In the genomic region with DNA sequence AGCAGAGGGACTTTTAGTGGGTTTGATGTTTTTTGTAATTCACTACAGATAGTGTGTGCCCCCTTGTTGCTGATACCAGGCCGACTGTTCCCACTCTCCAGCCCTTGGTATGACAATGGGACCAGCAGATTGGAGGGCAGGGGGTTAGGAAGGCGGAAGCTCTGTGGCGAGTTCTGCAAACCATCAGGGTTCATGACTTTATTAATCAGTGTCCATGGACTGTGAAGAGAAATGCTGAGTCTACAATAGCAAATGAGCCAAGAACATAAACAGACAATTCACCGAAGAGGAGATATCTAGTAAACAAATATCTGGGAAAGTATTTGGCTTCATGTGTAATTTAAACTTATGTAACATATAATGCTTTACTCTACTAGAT, we compare ENCODE assay signal across 11 cellular contexts.
DNase-seq lines count a peak whose midpoint lies in the region; ATAC-seq lines count a peak whose summit lies in the region.
"Had no signal": no experiment of that assay in that cellular context is flagged by ENCODE, and none has a peak within 500 bp of the region (broad histone marks: within the 10 kb centered on the region; RNA-seq: fewer than 3 reads in every experiment).

No MANE protein-coding gene starts in this region.

- no peak overlapping the region for H3K4me3 ChIP-seq in stomach smooth muscle (ENCODE audit: low read length in 2 of 2)
- H3K4me3 ChIP-seq: ovary had no signal

- ATAC-seq in activated T-cell treated with anti-CD3 and anti-CD28 coated beads, Interleukin-2, amount 50 U/mL, for 4 hours, result no peak
- ATAC-seq in activated naive CD8-positive, alpha-beta T cell treated with anti-CD3 and anti-CD28 coated beads, Interleukin-2, amount 50 U/mL, for 24 hours, result no peak
- ATAC-seq in memory B cell (ENCODE audit: low read depth) (no peak), GM19452 (IDR thresholded peaks at IDR 0.05; ENCODE audit: unreplicated experiment) (no peak)

- no peak for DNase-seq in activated T-cell treated with anti-CD3 and anti-CD28 coated beads, Interleukin-2, amount 50 U/mL, for 4 hours
- no peak for DNase-seq in activated T-cell treated with anti-CD3 and anti-CD28 coated beads, Interleukin-2, amount 50 U/mL, for 1 hour
- DNase-seq in activated naive CD8-positive, alpha-beta T cell treated with anti-CD3 and anti-CD28 coated beads, Interleukin-2, amount 50 U/mL, for 24 hours, result no peak
- DNase-seq in memory B cell (ENCODE audit: low spot score in 2 of 2), result no peak
- DNase-seq in caudate nucleus (lab: John Stamatoyannopoulos, UW), result no peak
- no peak for DNase-seq in HK-2 (ENCODE audit: unreplicated experiment)
- DNase-seq: NCI-H1436, ovary had no signal

- no peaks in the 10 kb centered on the region for H3K27me3 ChIP-seq in stomach smooth muscle (ENCODE audit: control insufficient read depth in 1 of 2, insufficient read depth in 2 of 2, low read length in 2 of 2)
- H3K27me3 ChIP-seq: ovary had no signal

- H3K36me3 ChIP-seq in stomach smooth muscle (ENCODE audit: control insufficient read depth in 2 of 2, insufficient read depth in 2 of 2, low read length in 2 of 2), result peaks cover 11 to 24% of the 10 kb centered on the region in 2 donors
- H3K36me3 ChIP-seq: ovary had no signal

- no peaks in the 10 kb centered on the region for H3K9me3 Mint-ChIP-seq in activated T-cell treated with anti-CD3 and anti-CD28 coated beads, Interleukin-2, amount 50 U/mL, for 4 hours
- H3K9me3 Mint-ChIP-seq in activated naive CD8-positive, alpha-beta T cell treated with anti-CD3 and anti-CD28 coated beads, Interleukin-2, amount 50 U/mL, for 24 hours, result no peaks in the 10 kb centered on the region
- H3K9me3 Mint-ChIP-seq in memory B cell, result no peaks in the 10 kb centered on the region

- H3K27me3 Mint-ChIP-seq in activated T-cell treated with anti-CD3 and anti-CD28 coated beads, Interleukin-2, amount 50 U/mL, for 4 hours (ENCODE audit: low read depth), result no peaks in the 10 kb centered on the region
- peaks cover 1% of the 10 kb centered on the region for H3K27me3 Mint-ChIP-seq in activated naive CD8-positive, alpha-beta T cell treated with anti-CD3 and anti-CD28 coated beads, Interleukin-2, amount 50 U/mL, for 24 hours
- no peaks in the 10 kb centered on the region for H3K27me3 Mint-ChIP-seq in memory B cell

- peak overlapping the region; percentile 50 for H3K27ac ChIP-seq in stomach smooth muscle (ENCODE audit: low read length)
- H3K27ac ChIP-seq in caudate nucleus (ENCODE audit: low read depth, low read length), result no peak overlapping the region
- H3K27ac ChIP-seq: HL-60, ovary had no signal

- H3K4me1 Mint-ChIP-seq in activated T-cell treated with anti-CD3 and anti-CD28 coated beads, Interleukin-2, amount 50 U/mL, for 4 hours (ENCODE audit: low read depth), result peaks cover 69% of the 10 kb centered on the region
- peaks cover 60% of the 10 kb centered on the region for H3K4me1 Mint-ChIP-seq in activated naive CD8-positive, alpha-beta T cell treated with anti-CD3 and anti-CD28 coated beads, Interleukin-2, amount 50 U/mL, for 24 hours
- peaks cover 22% of the 10 kb centered on the region for H3K4me1 Mint-ChIP-seq in memory B cell

- peaks cover 38% of the 10 kb centered on the region for H3K4me1 ChIP-seq in stomach smooth muscle (ENCODE audit: control insufficient read depth, insufficient read depth, low read length)

- peak overlapping the region; percentile 83 for H3K27ac Mint-ChIP-seq in activated naive CD8-positive, alpha-beta T cell treated with anti-CD3 and anti-CD28 coated beads, Interleukin-2, amount 50 U/mL, for 24 hours
- peak overlapping the region; percentile 64 for H3K27ac Mint-ChIP-seq in memory B cell

- H3K9me3 ChIP-seq in stomach smooth muscle (ENCODE audit: control insufficient read depth in 2 of 2, low read length in 2 of 2), result no peaks in the 10 kb centered on the region
- H3K9me3 ChIP-seq: ovary had no signal

- H3K36me3 Mint-ChIP-seq in activated T-cell treated with anti-CD3 and anti-CD28 coated beads, Interleukin-2, amount 50 U/mL, for 4 hours (ENCODE audit: insufficient read depth), result peaks cover 36% of the 10 kb centered on the region
- H3K36me3 Mint-ChIP-seq in activated naive CD8-positive, alpha-beta T cell treated with anti-CD3 and anti-CD28 coated beads, Interleukin-2, amount 50 U/mL, for 24 hours (ENCODE audit: low read depth), result peaks cover 42% of the 10 kb centered on the region
- H3K36me3 Mint-ChIP-seq in memory B cell, result peaks cover 31% of the 10 kb centered on the region

- H3K9ac ChIP-seq in stomach smooth muscle (ENCODE audit: low read length in 2 of 2), result no peak overlapping the region

- H3K4me3 Mint-ChIP-seq in activated T-cell treated with anti-CD3 and anti-CD28 coated beads, Interleukin-2, amount 50 U/mL, for 4 hours, result peak overlapping the region; percentile 63
- peak overlapping the region; percentile 47 for H3K4me3 Mint-ChIP-seq in activated naive CD8-positive, alpha-beta T cell treated with anti-CD3 and anti-CD28 coated beads, Interleukin-2, amount 50 U/mL, for 24 hours
- H3K4me3 Mint-ChIP-seq in memory B cell, result no peak overlapping the region
